Comparison of ENCODE assay signal across 23 cellular contexts in the genomic region with DNA sequence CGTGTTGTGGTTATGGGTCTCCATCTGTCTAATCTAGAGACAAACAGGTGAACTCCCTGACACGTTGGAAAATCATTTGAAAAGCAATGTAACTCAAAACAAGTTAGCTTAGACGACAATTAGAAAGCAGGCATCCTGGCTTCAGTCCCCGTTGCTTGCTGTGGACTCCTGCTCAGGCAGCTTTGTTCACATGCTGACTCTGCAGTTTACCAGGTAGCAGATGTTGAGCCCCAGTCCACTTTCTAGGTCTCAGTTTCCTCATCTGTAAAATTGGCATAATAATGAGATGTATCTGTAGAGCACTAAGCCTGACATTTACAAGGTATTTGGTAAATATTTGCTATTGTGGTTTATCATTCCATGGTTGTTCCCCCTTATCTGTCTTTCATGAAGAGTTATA.
DNase-seq lines count a peak whose midpoint lies in the region; ATAC-seq, FAIRE-seq and TF ChIP-seq lines count a peak whose summit lies in the region.
"Had no signal": no experiment of that assay in that cellular context is flagged by ENCODE, and none has a peak within 500 bp of the region (broad histone marks: within the 10 kb centered on the region; RNA-seq: fewer than 3 reads in every experiment).

No MANE protein-coding gene starts in this region.

- H4K5ac ChIP-seq in IMR-90 (ENCODE audit: low read depth, low read length) = no peak overlapping the region

- H2BK20ac ChIP-seq in IMR-90 (ENCODE audit: low read depth, low read length) = no peak overlapping the region

- H3K23ac ChIP-seq in IMR-90 (ENCODE audit: low read depth, low read length) = no peak overlapping the region

- H4K20me1 ChIP-seq in IMR-90 (ENCODE audit: insufficient read depth, low read length) = no peaks in the 10 kb centered on the region

- POLR2A ChIA-PET in A549 (lab: Yijun Ruan, JAX) (no interaction called here), IMR-90 (lab: Charles Lee; ENCODE audit: unreplicated experiment) (no interaction called here)

- H3K4me1 ChIP-seq in A549 (no peaks in the 10 kb centered on the region), IMR-90 (ENCODE audit: control insufficient read depth, insufficient read depth, low read length) (no peaks in the 10 kb centered on the region)

- FAIRE-seq in A549 (lab: Jason Lieb, UNC) = no peak
- FAIRE-seq: A204.1, D721Med, GM12878, GM19239 had no signal

- H3K4me2 ChIP-seq in A549 (no peak overlapping the region), IMR-90 (ENCODE audit: low read depth, low read length) (no peak overlapping the region)

- TF ChIP-seq CTCF in A549 (IDR thresholded peaks at IDR 0.05) (no peak), IMR-90 (conservative IDR thresholded peaks at IDR 0.05; ENCODE audit: low read depth, low read length) (no peak)

- H3K27me3 ChIP-seq in IMR-90 (ENCODE audit: control insufficient read depth, insufficient read depth, low read length) = peaks cover 6% of the 10 kb centered on the region

- H2BK5ac ChIP-seq in IMR-90 (ENCODE audit: low read depth, low read length, poor library complexity, severe bottlenecking) = no peak overlapping the region

- no peak overlapping the region for H4K8ac ChIP-seq in IMR-90 (ENCODE audit: low read depth in 2 of 2, low read length in 2 of 2)

- H2AFZ ChIP-seq in IMR-90 (replicated peaks; ENCODE audit: low read length, poor library complexity) = no peak overlapping the region
- H2AFZ ChIP-seq: GM23248 had no signal

- DNase-seq in NCI-H2171 treated with DMSO at 0.1 percent for 48 hours (lab: John Stamatoyannopoulos, UW) (peak; percentile 74), NCI-H2171 (lab: John Stamatoyannopoulos, UW) (no peak), A549 (ENCODE audit: low read depth in 1 of 2, low spot score in 1 of 2) (no peak), IMR-90 (no peak), RPMI8226 (peak; percentile 2), NCI-H2029 treated with DMSO at 0.1 percent for 48 hours (lab: John Stamatoyannopoulos, UW) (no peak), HUDEP-2 (lab: John Stamatoyannopoulos, UW; ENCODE audit: unreplicated experiment in 76 of 76) (no peak)
- DNase-seq: ACHN; CD4-positive, alpha-beta T cell; CD8-positive, alpha-beta memory T cell; DMS 273 treated with DMSO at 0.1 percent for 48 hours; DMS79; EL; GDM1; GM23248; H9 had no signal

- H3K9ac ChIP-seq in IMR-90 (ENCODE audit: low read depth, low read length) = no peak overlapping the region
- H3K9ac ChIP-seq: GM23248 had no signal

- in situ Hi-C loops in IMR-90 (cut with MboI; ENCODE audit: low sequenced_read_pairs) = no loop called here

- H3K36me3 ChIP-seq in IMR-90 (ENCODE audit: control insufficient read depth, insufficient read depth, low read length) = no peaks in the 10 kb centered on the region

- H3K18ac ChIP-seq in IMR-90 (ENCODE audit: low read depth, low read length) = no peak overlapping the region

- H3K9me3 ChIP-seq in A549 (peaks cover 3% of the 10 kb centered on the region; the same call in 1 of the 3 replicates), IMR-90 (ENCODE audit: control insufficient read depth, insufficient read depth, low read length) (no peaks in the 10 kb centered on the region)

- no peak overlapping the region for H2AK5ac ChIP-seq in IMR-90 (ENCODE audit: low read depth, low read length)

- H2BK15ac ChIP-seq in IMR-90 (ENCODE audit: low read depth, low read length) = no peak overlapping the region

- WGBS in A549 (ENCODE audit: missing lambda C conversion rate) = 12% methylated on average over 4 of the region's 4 CpGs
- 52% methylated on average over 2 of the region's 4 CpGs; no CpG with 5 or more reads in 1 of the 2 experiments for WGBS in IMR-90 (ENCODE audit: extremely low coverage in 2 of 2, insufficient read length in 1 of 2), 2 experiments

- TF ChIP-seq EP300 in A549 (IDR thresholded peaks at IDR 0.05) = no peak

- no peak overlapping the region for H3K27ac ChIP-seq in A549
- H3K27ac ChIP-seq in IMR-90 (ENCODE audit: insufficient read depth, low read length) = no peak overlapping the region
- H3K27ac ChIP-seq: 22Rv1, GM23248 had no signal

- BruUV-seq in IMR-90 (replicated peaks; lab: Mats Ljungman, UMichigan) = no TSS peak

- H3K4me3 ChIP-seq in A549 (no peak overlapping the region), IMR-90 (ENCODE audit: insufficient read depth, low read depth, low read length) (no peak overlapping the region)
- H3K4me3 ChIP-seq: GM12878, GM23248 had no signal

- CTCF ChIA-PET in A549 (lab: Yijun Ruan, JAX) (interaction anchor here (1.4 kb wide), 1 partner anchor 14 kb away, joined by 4 read pairs; no protein-coding TSS in a partner anchor), IMR-90 (lab: Yijun Ruan, JAX) (no interaction called here)

- no peak overlapping the region for H3K14ac ChIP-seq in IMR-90 (replicated peaks; ENCODE audit: low read depth, low read length)

- dilution Hi-C loops in IMR-90 (cut with HindIII; ENCODE audit: low sequenced_read_pairs, unreplicated experiment) = no loop called here

- no peak overlapping the region for H3K4ac ChIP-seq in IMR-90 (ENCODE audit: low read depth, low read length)

- no peak for ATAC-seq in A549
- ATAC-seq in IMR-90 (ENCODE audit: low read depth) = no peak
- ATAC-seq in HG02973 (IDR thresholded peaks at IDR 0.05; ENCODE audit: unreplicated experiment) = no peak
- ATAC-seq: GM12878, HCT116 had no signal

- no peak for TF ChIP-seq RAD21 in A549 (conservative IDR thresholded peaks at IDR 0.05 in 1 of 2, IDR thresholded peaks at IDR 0.05 in 1 of 2)
- TF ChIP-seq RAD21 in IMR-90 (IDR thresholded peaks at IDR 0.05; ENCODE audit: low read length) = no peak

- intact Hi-C loops in IMR-90 (cut with micrococcal nuclease) = no loop called here

- TF ChIP-seq POLR2A in A549 (IDR thresholded peaks at IDR 0.05; ENCODE audit: low read length) (no peak), IMR-90 (IDR thresholded peaks at IDR 0.05; ENCODE audit: low read depth, low read length) (no peak)

- no peaks in the 10 kb centered on the region for H3K79me1 ChIP-seq in IMR-90 (ENCODE audit: low read depth in 1 of 2, low read length in 2 of 2)

- no peaks in the 10 kb centered on the region for H3K9me1 ChIP-seq in IMR-90 (ENCODE audit: insufficient read depth, low read length)

- H3K56ac ChIP-seq in IMR-90 (ENCODE audit: extremely low read depth, insufficient read depth, low read length) = no peak overlapping the region

- no peak overlapping the region for H4K91ac ChIP-seq in IMR-90 (ENCODE audit: insufficient read depth, low read depth, low read length)

- no peak overlapping the region for H2AK9ac ChIP-seq in IMR-90 (replicated peaks; ENCODE audit: low read depth, low read length, poor library complexity)

- H2BK120ac ChIP-seq in IMR-90 (ENCODE audit: low read depth, low read length) = no peak overlapping the region

TF ChIP-seq in A549, 52 proteins besides CTCF, POLR2A, EP300 and RAD21:
- peak; percentile 89 for TF ChIP-seq MAFK (IDR thresholded peaks at IDR 0.05; ENCODE audit: partially characterized antibody)
- TF ChIP-seq ZC3H11A (IDR thresholded peaks at IDR 0.05) = no peak
- TF ChIP-seq, protein P1, sequence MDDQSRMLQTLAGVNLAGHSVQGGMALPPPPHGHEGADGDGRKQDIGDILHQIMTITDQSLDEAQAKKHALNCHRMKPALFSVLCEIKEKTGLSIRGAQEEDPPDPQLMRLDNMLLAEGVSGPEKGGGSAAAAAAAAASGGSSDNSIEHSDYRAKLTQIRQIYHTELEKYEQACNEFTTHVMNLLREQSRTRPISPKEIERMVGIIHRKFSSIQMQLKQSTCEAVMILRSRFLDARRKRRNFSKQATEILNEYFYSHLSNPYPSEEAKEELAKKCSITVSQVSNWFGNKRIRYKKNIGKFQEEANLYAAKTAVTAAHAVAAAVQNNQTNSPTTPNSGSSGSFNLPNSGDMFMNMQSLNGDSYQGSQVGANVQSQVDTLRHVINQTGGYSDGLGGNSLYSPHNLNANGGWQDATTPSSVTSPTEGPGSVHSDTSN (IDR thresholded peaks at IDR 0.05) = no peak
- TF ChIP-seq RFX5 (IDR thresholded peaks at IDR 0.05) = no peak

TF ChIP-seq in IMR-90, 13 proteins besides CTCF, POLR2A, EP300 and RAD21:
- TF ChIP-seq MAZ (IDR thresholded peaks at IDR 0.05; ENCODE audit: borderline replicate concordance, low read depth, low read length) (no peak), RFX5 (IDR thresholded peaks at IDR 0.05; ENCODE audit: low read depth, low read length) (no peak), MAFK (IDR thresholded peaks at IDR 0.05; ENCODE audit: low read depth, low read length) (peak; percentile 81)

Comparison
In these comparisons a context has a peak if more than half of its experiments do, and no peak if none do; other contexts are left out.
1. DNase-seq: peak in NCI-H2171 treated with DMSO at 0.1 percent for 48 hours (single experiment) and RPMI8226 (single experiment); none in NCI-H2171 (single experiment), A549 (0 of 2), IMR-90 (single experiment), NCI-H2029 treated with DMSO at 0.1 percent for 48 hours (single experiment) and HUDEP-2 (0 of 76).